27 cellular contexts compared by ENCODE assay signal in the genomic region with DNA sequence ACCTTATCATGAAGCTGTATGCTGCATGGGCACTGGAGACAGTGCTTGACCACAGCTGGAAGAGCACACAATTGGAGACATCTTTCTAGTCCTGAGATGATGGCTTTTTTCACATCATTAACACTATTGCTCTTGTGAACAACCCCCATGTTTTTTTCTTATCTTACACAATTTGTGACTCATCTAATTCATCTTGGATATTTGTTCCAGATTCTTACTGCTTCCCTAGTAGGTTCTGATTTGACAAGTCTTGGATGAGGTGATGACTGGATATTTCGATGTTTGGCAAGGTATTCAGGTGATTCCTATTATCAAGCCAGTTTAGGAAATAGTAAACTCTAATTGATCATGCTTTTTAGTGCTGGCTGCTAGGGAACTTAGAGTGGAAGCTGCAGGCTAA. TPM values are rescaled to one million over a fixed set of nuclear protein-coding genes. Genes with fewer than 3 reads are reported as not detected.
"Had no signal": no experiment of that assay in that cellular context is flagged by ENCODE, and none has a peak within 500 bp of the region (broad histone marks: within the 10 kb centered on the region; RNA-seq: fewer than 3 reads in every experiment).

No MANE protein-coding gene starts in this region.

- H3K36me3 ChIP-seq: esophagus squamous epithelium, thyroid gland, upper lobe of right lung had no signal

- H3K27me3 ChIP-seq: thyroid gland, upper lobe of right lung had no signal

- DNase-seq: activated CD4-positive, alpha-beta memory T cell treated with anti-CD3 and anti-CD28 coated beads for 36 hours; activated CD4-positive, alpha-beta T cell treated with anti-CD3 and anti-CD28 coated beads, Interleukin-2, amount 10 ng/mL, durations not matched to agents 24 days and 14 days; activated CD4-positive, CD25-positive, alpha-beta regulatory T cell treated with anti-CD3 and anti-CD28 coated beads, Interleukin-2, amount 50 U/mL, for 72 hours; activated CD8-positive, alpha-beta memory T cell treated with anti-CD3 and anti-CD28 coated beads, Interleukin-2, amount 50 U/mL, for 48 hours; activated gamma-delta T cell treated with Interleukin-2 at 50 U/mL for 16 hours; activated naive CD4-positive, alpha-beta T cell treated with anti-CD3 and anti-CD28 coated beads, Interleukin-2, amount 50 U/mL, for 16 hours; activated T-cell treated with anti-CD3 and anti-CD28 coated beads, Interleukin-2, amount 50 U/mL, for 24 hours; amygdala; dermis blood vessel endothelial cell; effector CD4-positive, alpha-beta T cell; esophagus squamous epithelium; head of caudate nucleus; hippocampal formation; left cardiac atrium; left ventricle myocardium superior; retina; small intestine; stimulated activated CD4-positive, alpha-beta T cell treated with anti-CD3 and anti-CD28 coated beads, Interleukin-4, amount 100 ng/mL, for 4 hours; stimulated activated CD8-positive, alpha-beta memory T cell treated with anti-CD3 and anti-CD28 coated beads, Interleukin-4, amount 100 ng/mL, for 48 hours; stimulated activated naive CD8-positive, alpha-beta T cell treated with anti-CD3 and anti-CD28 coated beads, Interleukin-15, amount 100 ng/mL, for 72 hours; substantia nigra; T-helper 17 cell; T1000; thyroid gland; upper lobe of right lung had no signal

- H3K4me1 ChIP-seq: esophagus squamous epithelium, thyroid gland, upper lobe of right lung had no signal

- H3K27ac ChIP-seq: epithelial cell of prostate, esophagus squamous epithelium, thyroid gland, upper lobe of right lung had no signal

- H3K9me3 ChIP-seq: esophagus squamous epithelium, thyroid gland, upper lobe of right lung had no signal

- H3K4me3 ChIP-seq: esophagus squamous epithelium, thyroid gland, upper lobe of right lung had no signal

RNA-seq across cellular contexts. Expression of a gene that starts 23.7 kb away (rescaled TPM):
- polyA plus RNA-seq: keratinocyte had no signal
